Comparison of ENCODE assay signal across 8 cellular contexts in genomic region chr12:71755146-71755892, GRCh38. TPM values are rescaled to one million over a fixed set of nuclear protein-coding genes. Genes with fewer than 3 reads are reported as not detected.
A peak's percentile ranks its signal among the peaks of the same experiment; 100 is the strongest.
DNase-seq lines count a peak whose midpoint lies in the region; ATAC-seq and TF ChIP-seq lines count a peak whose summit lies in the region.

No MANE protein-coding gene starts in this region.

- H3K27me3 ChIP-seq in OCI-LY3 (ENCODE audit: low read depth, low read length) (no peaks in the 10 kb centered on the region; the same call in 1 of the 2 replicates), gastroesophageal sphincter (peaks cover 11% of the 10 kb centered on the region), testis (no peaks in the 10 kb centered on the region)

- intact Hi-C loops in testis (cut with DNase I; ENCODE audit: low total_unique reads): no loop called here

- H3K36me3 ChIP-seq in OCI-LY3 (replicated peaks; ENCODE audit: low read depth, low read length) (peaks cover 48% of the 10 kb centered on the region), gastroesophageal sphincter (peaks cover 0 to 30% of the 10 kb centered on the region in 2 donors), testis (ENCODE audit: low read depth, missing control alignments) (no peaks in the 10 kb centered on the region)

- H3K4me3 ChIP-seq in OCI-LY3 (ENCODE audit: low read length) (peak overlapping the region; percentile 90), gastroesophageal sphincter (peak overlapping the region; percentile 65 to 75), testis (peak overlapping the region; percentile 77 to 89)

- H3K79me2 ChIP-seq in OCI-LY3 (ENCODE audit: low read length): peaks cover 57% of the 10 kb centered on the region

- peak; percentile 58 for ATAC-seq in GM18502 (IDR thresholded peaks at IDR 0.05; ENCODE audit: poor library complexity, unreplicated experiment)
- ATAC-seq in HG02943 (IDR thresholded peaks at IDR 0.05; ENCODE audit: low read depth, unreplicated experiment): peak; percentile 45
- ATAC-seq in gastroesophageal sphincter: peak; percentile 58
- ATAC-seq in omental fat pad (ENCODE audit: low FRiP score): peak; percentile 54

- H4K20me1 ChIP-seq in OCI-LY3 (ENCODE audit: insufficient read depth, low read length): peaks cover 33% of the 10 kb centered on the region

- peak overlapping the region; percentile 81 for H3K4me2 ChIP-seq in OCI-LY3 (ENCODE audit: low read length)

- no peak overlapping the region for H2AFZ ChIP-seq in OCI-LY3 (ENCODE audit: low read depth, low read length)

- DNase-seq in activated effector memory CD4-positive, alpha-beta T cell treated with anti-CD3 and anti-CD28 coated beads, Interleukin-2, amount 50 U/mL, for 16 hours: peak; percentile 86
- DNase-seq in omental fat pad (ENCODE audit: low spot score) (no peak), testis (peak; percentile 54)

- H3K27ac ChIP-seq in 22Rv1: peak overlapping the region; percentile 86
- peak overlapping the region; percentile 92 for H3K27ac ChIP-seq in OCI-LY3 (ENCODE audit: low read length)
- peak overlapping the region; percentile 87 to 99 (median 94) for H3K27ac ChIP-seq in gastroesophageal sphincter
- H3K27ac ChIP-seq in testis: peak overlapping the region; percentile 93 to 97

- TF ChIP-seq CTCF in 22Rv1 (IDR thresholded peaks at IDR 0.05) (no peak), OCI-LY3 (IDR thresholded peaks at IDR 0.05; ENCODE audit: low read depth, low read length) (no peak), gastroesophageal sphincter (IDR thresholded peaks at IDR 0.05) (peak in 1 of 4 experiments; percentile 14), omental fat pad (IDR thresholded peaks at IDR 0.05) (no peak), testis (IDR thresholded peaks at IDR 0.05) (no peak)

- TF ChIP-seq EP300 in gastroesophageal sphincter (IDR thresholded peaks at IDR 0.05): no peak

- peak in 1 of 2 donors; percentile 17 for TF ChIP-seq POLR2A in gastroesophageal sphincter (IDR thresholded peaks at IDR 0.05)
- TF ChIP-seq POLR2A in testis (IDR thresholded peaks at IDR 0.05): no peak

- H3K9ac ChIP-seq in OCI-LY3 (ENCODE audit: low read length): peak overlapping the region; percentile 91

- H3K4me1 ChIP-seq in OCI-LY3 (ENCODE audit: low read length) (peaks cover 18% of the 10 kb centered on the region), gastroesophageal sphincter (peaks cover 0 to 49% (median 6%) of the 10 kb centered on the region in 3 donors), testis (peaks cover 15% of the 10 kb centered on the region)

- 0 to 1% methylated on average over 15 to 18 of the region's 45 CpGs for WGBS in gastroesophageal sphincter (ENCODE audit: low coverage in 1 of 2), 2 donors
- 0 to 1% methylated on average over 23 to 45 of the region's 45 CpGs for WGBS in testis, 2 donors

- H3K9me3 ChIP-seq in OCI-LY3 (ENCODE audit: insufficient read depth, low read length) (peaks cover 27% of the 10 kb centered on the region), gastroesophageal sphincter (peaks cover 0 to 14% (median 0%) of the 10 kb centered on the region in 3 donors), testis (no peaks in the 10 kb centered on the region)

RNA-seq across cellular contexts. Expression of gene RAB21, which starts 0.7 kb away (rescaled TPM):
- total RNA-seq in gastroesophageal sphincter (10 to 100 TPM; 31.9 to 85.1 (median 45.8) TPM), omental fat pad (10 to 100 TPM; 12.9 to 49.5 (median 33.1) TPM), testis (10 to 100 TPM; 13.3 to 27.1 TPM)
- polyA plus RNA-seq in testis (ENCODE audit: insufficient read depth, low read depth, low replicate concordance): 56.9 TPM
